In the genomic region with DNA sequence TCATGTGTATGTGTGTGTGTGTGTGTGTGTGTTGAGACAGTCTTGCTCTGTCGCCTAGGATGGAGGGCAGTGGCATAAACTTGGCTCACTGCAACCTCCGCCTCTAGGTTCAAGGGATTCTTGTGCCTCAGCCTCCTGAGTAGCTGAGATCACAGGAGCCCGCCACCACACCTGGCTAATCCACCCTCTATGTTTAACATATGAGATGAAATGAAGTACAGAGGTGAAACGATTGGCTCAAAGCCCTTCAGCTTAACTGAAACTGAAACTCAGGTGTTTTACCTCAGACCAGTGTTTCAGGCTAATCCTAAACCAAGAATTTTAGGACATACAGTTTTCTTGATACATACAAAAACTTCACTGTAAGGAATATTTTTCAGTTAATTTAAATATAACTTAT, we compare ENCODE assay signal across 20 cellular contexts.
DNase-seq lines count a peak whose midpoint lies in the region; ATAC-seq, FAIRE-seq and TF ChIP-seq lines count a peak whose summit lies in the region.
"Had no signal": no experiment of that assay in that cellular context is flagged by ENCODE, and none has a peak within 500 bp of the region (broad histone marks: within the 10 kb centered on the region; RNA-seq: fewer than 3 reads in every experiment).

No MANE protein-coding gene starts in this region.

- no peaks in the 10 kb centered on the region for H3K27me3 ChIP-seq in RWPE2 (ENCODE audit: insufficient read depth, poor library complexity, severe bottlenecking)
- H3K27me3 ChIP-seq in psoas muscle (ENCODE audit: insufficient read depth in 3 of 3, low read length in 2 of 3), result no peaks in the 10 kb centered on the region
- H3K27me3 ChIP-seq: SJSA1 had no signal

- peak; percentile 51 for ATAC-seq in GM18867 (IDR thresholded peaks at IDR 0.05; ENCODE audit: unreplicated experiment)
- ATAC-seq in HG02610 (IDR thresholded peaks at IDR 0.05; ENCODE audit: unreplicated experiment), result peak; percentile 49
- ATAC-seq in RWPE2 (ENCODE audit: low read depth), result no peak
- no peak for ATAC-seq in psoas muscle

- no peak overlapping the region for H3K9ac ChIP-seq in kidney (ENCODE audit: low read length in 2 of 2)

- H3K27ac Mint-ChIP-seq in chondrocyte (ENCODE audit: unreplicated experiment), result no peak overlapping the region
- H3K27ac Mint-ChIP-seq: IgD-negative memory B cell; T-helper 1 cell treated with Interleukin-12 subunit alpha and Interleukin-12 subunit beta and Interleukin-4 antibody, amounts not matched to agents 30 μg/mL and 1 μg/mL, for 36 hours had no signal

- DNase-seq in RWPE2 (ENCODE audit: low spot score) (no peak), psoas muscle (no peak), kidney (no peak), chondrocyte (ENCODE audit: low spot score) (no peak), HuH-7.5 (ENCODE audit: low spot score) (no peak)
- DNase-seq: ACHN; C1 segment of cervical spinal cord; CD8-positive, alpha-beta memory T cell; NCI-H1105; NCI-H1694 treated with DMSO at 0.1 percent for 48 hours; NCI-H2227 treated with DMSO at 0.1 percent for 48 hours; NCI-H524; NCI-H82 had no signal

- intact Hi-C loops in psoas muscle (cut with DNase I), result no loop called here
- intact Hi-C loops in kidney (cut with DNase I), result no loop called here

- no peaks in the 10 kb centered on the region for H3K36me3 Mint-ChIP-seq in chondrocyte (ENCODE audit: low read depth)
- H3K36me3 Mint-ChIP-seq: CD8-positive, alpha-beta memory T cell had no signal

- H3K27ac ChIP-seq in RWPE2 (ENCODE audit: poor library complexity, severe bottlenecking) (peak overlapping the region; percentile 97), psoas muscle (peak overlapping the region; percentile 54), kidney (ENCODE audit: low read depth in 2 of 2, low read length in 2 of 2) (no peak overlapping the region)
- H3K27ac ChIP-seq: HL-60, SJSA1 had no signal

- 86 to 89% (median 86%) methylated on average over 4 of the region's 4 CpGs for WGBS in psoas muscle, 3 donors

- peaks cover 22% of the 10 kb centered on the region for H3K4me1 Mint-ChIP-seq in chondrocyte (ENCODE audit: low read depth)
- H3K4me1 Mint-ChIP-seq: CD8-positive, alpha-beta memory T cell had no signal

- FAIRE-seq in kidney (lab: Jason Lieb, UNC), result no peak
- FAIRE-seq: D721Med had no signal

- TF ChIP-seq CTCF in RWPE2 (IDR thresholded peaks at IDR 0.05; ENCODE audit: poor library complexity, severe bottlenecking) (no peak), psoas muscle (IDR thresholded peaks at IDR 0.05) (no peak), kidney (IDR thresholded peaks at IDR 0.05; ENCODE audit: borderline replicate concordance, extremely low read depth, insufficient read depth) (no peak), chondrocyte (IDR thresholded peaks at IDR 0.05) (no peak)

- no peaks in the 10 kb centered on the region for H3K27me3 Mint-ChIP-seq in chondrocyte (ENCODE audit: low read depth)
- H3K27me3 Mint-ChIP-seq: CD8-positive, alpha-beta memory T cell; IgD-negative memory B cell had no signal

- H3K4me3 ChIP-seq in RWPE2 (ENCODE audit: severe bottlenecking) (no peak overlapping the region), psoas muscle (no peak overlapping the region), kidney (ENCODE audit: low read length in 2 of 2) (no peak overlapping the region)
- H3K4me3 ChIP-seq: SJSA1 had no signal

- no peaks in the 10 kb centered on the region for H3K9me3 ChIP-seq in RWPE2 (ENCODE audit: severe bottlenecking)
- no peaks in the 10 kb centered on the region for H3K9me3 ChIP-seq in psoas muscle
- no peaks in the 10 kb centered on the region for H3K9me3 ChIP-seq in kidney (ENCODE audit: control insufficient read depth in 1 of 2, low read length in 2 of 2)
- H3K9me3 ChIP-seq: SJSA1 had no signal

- H3K9me3 Mint-ChIP-seq in chondrocyte (ENCODE audit: low read depth), result peaks cover 4% of the 10 kb centered on the region
- H3K9me3 Mint-ChIP-seq: CD8-positive, alpha-beta memory T cell; IgD-negative memory B cell; T-helper 1 cell treated with Interleukin-12 subunit alpha and Interleukin-12 subunit beta and Interleukin-4 antibody, amounts not matched to agents 30 μg/mL and 1 μg/mL, for 36 hours had no signal

- H3K4me3 Mint-ChIP-seq in chondrocyte (ENCODE audit: unreplicated experiment), result no peak overlapping the region
- H3K4me3 Mint-ChIP-seq: CD8-positive, alpha-beta memory T cell; IgD-negative memory B cell; T-helper 1 cell treated with Interleukin-12 subunit alpha and Interleukin-12 subunit beta and Interleukin-4 antibody, amounts not matched to agents 30 μg/mL and 1 μg/mL, for 36 hours had no signal

- H3K36me3 ChIP-seq in RWPE2 (ENCODE audit: low read depth), result no peaks in the 10 kb centered on the region
- no peaks in the 10 kb centered on the region for H3K36me3 ChIP-seq in psoas muscle (ENCODE audit: insufficient read depth in 1 of 2, low read depth in 1 of 2)
- no peaks in the 10 kb centered on the region for H3K36me3 ChIP-seq in kidney (ENCODE audit: control insufficient read depth in 1 of 2, insufficient read depth in 2 of 2, low read length in 2 of 2)
- H3K36me3 ChIP-seq: SJSA1 had no signal

- peaks cover 34% of the 10 kb centered on the region for H3K4me1 ChIP-seq in RWPE2 (ENCODE audit: insufficient read depth, poor library complexity, severe bottlenecking)
- peaks cover 15% of the 10 kb centered on the region for H3K4me1 ChIP-seq in psoas muscle
- no peaks in the 10 kb centered on the region for H3K4me1 ChIP-seq in kidney (ENCODE audit: control insufficient read depth in 1 of 2, insufficient read depth in 1 of 2, low read depth in 1 of 2, low read length in 2 of 2)

Comparison
In these comparisons a context has a peak if more than half of its experiments do, and no peak if none do; other contexts are left out.
1. ATAC-seq: peak in GM18867 (single experiment) and HG02610 (single experiment); none in RWPE2 (single experiment) and psoas muscle (0 of 4).
2. H3K27ac ChIP-seq: peak in RWPE2 (single experiment) and psoas muscle (single experiment); none in kidney (0 of 2).